ENCODE assay signal across 8 cellular contexts in genomic region chr10:23095404-23095965, GRCh38. TPM values are rescaled to one million over a fixed set of nuclear protein-coding genes. Genes with fewer than 3 reads are reported as not detected.
DNase-seq lines count a peak whose midpoint lies in the region; ATAC-seq and TF ChIP-seq lines count a peak whose summit lies in the region.

MSRB2 (plus strand) TSS chr10:23095579; CDS start chr10:23095609, 30 bp downstream.

- H3K79me2 ChIP-seq in KMS-11 (ENCODE audit: insufficient read depth, low read depth) = peaks cover 14% of the 10 kb centered on the region; the same call in 1 of the 2 replicates

- no peak for TF ChIP-seq EP300 in gastroesophageal sphincter (IDR thresholded peaks at IDR 0.05)

- peak; percentile 95 for DNase-seq in Daoy (ENCODE audit: low read depth)
- peak; percentile 99 for DNase-seq in SJCRH30
- peak; percentile 64 for DNase-seq in activated naive CD4-positive, alpha-beta T cell treated with Interleukin-2 at 50 U/mL for 16 hours

- H3K4me3 ChIP-seq in KMS-11 (IDR thresholded peaks at IDR 0.05; ENCODE audit: insufficient read depth, low read depth, low read length) = no peak within 1 kb of the TSS
- H3K4me3 ChIP-seq in SJCRH30 = peak within 1 kb of the TSS; percentile 99
- H3K4me3 ChIP-seq in gastroesophageal sphincter = peak within 1 kb of the TSS; percentile 66 to 81
- peak within 1 kb of the TSS; percentile 59 to 82 for H3K4me3 ChIP-seq in neutrophil (ENCODE audit: low read depth in 1 of 2, low read length in 1 of 2)

- TF ChIP-seq POLR2A in gastroesophageal sphincter (IDR thresholded peaks at IDR 0.05) = peak; percentile 94 to 95

- peak within 1 kb of the TSS; percentile 76 for H3K9ac ChIP-seq in KMS-11

- WGBS in gastroesophageal sphincter (ENCODE audit: low coverage in 1 of 2), 2 donors = 0% methylated on average over 14 of the region's 50 CpGs; no CpG with 5 or more reads in 1 of the 2 donors

- H3K36me3 ChIP-seq in KMS-11 (ENCODE audit: insufficient read depth) (no peaks in the 10 kb centered on the region), SJCRH30 (no peaks in the 10 kb centered on the region), gastroesophageal sphincter (no peaks in the 10 kb centered on the region), neutrophil (no peaks in the 10 kb centered on the region)

- no peaks in the 10 kb centered on the region for H3K9me3 ChIP-seq in SJCRH30 (replicated peaks)
- peaks cover 0 to 4% (median 0%) of the 10 kb centered on the region in 3 donors for H3K9me3 ChIP-seq in gastroesophageal sphincter
- no peaks in the 10 kb centered on the region for H3K9me3 ChIP-seq in neutrophil

- peaks cover 10% of the 10 kb centered on the region for H3K4me1 ChIP-seq in KMS-11 (ENCODE audit: low read depth, poor library complexity, severe bottlenecking)
- peaks cover 5% of the 10 kb centered on the region; the same call in 1 of the 2 replicates for H3K4me1 ChIP-seq in SJCRH30
- peaks cover 0 to 38% (median 0%) of the 10 kb centered on the region in 3 donors for H3K4me1 ChIP-seq in gastroesophageal sphincter
- H3K4me1 ChIP-seq in neutrophil (ENCODE audit: control insufficient read depth in 1 of 2, insufficient read depth in 1 of 2, low read depth in 1 of 2, low read length in 1 of 2) = peaks cover 28 to 39% of the 10 kb centered on the region in 2 experiments

- H3K27me3 ChIP-seq in KMS-11 (ENCODE audit: insufficient read depth, low read depth) = no peaks in the 10 kb centered on the region
- no peaks in the 10 kb centered on the region for H3K27me3 ChIP-seq in SJCRH30
- no peaks in the 10 kb centered on the region for H3K27me3 ChIP-seq in gastroesophageal sphincter
- no peaks in the 10 kb centered on the region for H3K27me3 ChIP-seq in neutrophil

- H3K27ac ChIP-seq in KMS-11 (peak within 1 kb of the TSS; percentile 26), SJCRH30 (peak within 1 kb of the TSS; percentile 69), gastroesophageal sphincter (peak within 1 kb of the TSS; percentile 92 to 99 (median 98)), neutrophil (peak within 1 kb of the TSS; percentile 91)

- H3K4me2 ChIP-seq in KMS-11 = peak within 1 kb of the TSS; percentile 46

- peak within 1 kb of the TSS; percentile 55 for H2AFZ ChIP-seq in KMS-11 (ENCODE audit: low read depth)

- H4K20me1 ChIP-seq in KMS-11 (ENCODE audit: insufficient read depth) = no peaks in the 10 kb centered on the region

- no peak for TF ChIP-seq CTCF in KMS-11 (conservative IDR thresholded peaks at IDR 0.05; ENCODE audit: low read depth, low read length)
- no peak for TF ChIP-seq CTCF in gastroesophageal sphincter (IDR thresholded peaks at IDR 0.05)
- no peak for TF ChIP-seq CTCF in neutrophil (IDR thresholded peaks at IDR 0.05)
- no peak for TF ChIP-seq CTCF in subcutaneous adipose tissue (IDR thresholded peaks at IDR 0.05; ENCODE audit: low read depth)

- peak; percentile 79 for ATAC-seq in GM21737 (IDR thresholded peaks at IDR 0.05; ENCODE audit: unreplicated experiment)
- peak; percentile 89 for ATAC-seq in gastroesophageal sphincter

RNA-seq across cellular contexts. Expression of gene MSRB2, which starts in this region (rescaled TPM):
- 7.8 and 9.0 TPM in 2 replicates for total RNA-seq in Daoy (2014; rRNA removed; shearing (Covaris generic))
- total RNA-seq in SJCRH30 (2014; rRNA removed; shearing (Covaris generic)) = 22.7 and 23.8 TPM in 2 replicates
- total RNA-seq in gastroesophageal sphincter (10 to 100 TPM; 37.3 to 54.9 (median 42.8) TPM), subcutaneous adipose tissue (10 to 100 TPM; 15.1 to 26.4 (median 16.6) TPM)

Comparison
In these comparisons a context has a peak if more than half of its experiments do, and no peak if none do; other contexts are left out.
1. H3K27ac ChIP-seq: peak in every context shown above with its lines; median percentile 98 in gastroesophageal sphincter; 91 in neutrophil; 69 in SJCRH30; 26 in KMS-11.